17 cellular contexts compared by ENCODE assay signal in genomic region chr21:45887788-45888187, GRCh38.
A peak's percentile ranks its signal among the peaks of the same experiment; 100 is the strongest.
DNase-seq lines count a peak whose midpoint lies in the region; ATAC-seq and TF ChIP-seq lines count a peak whose summit lies in the region.
"Had no signal": no experiment of that assay in that cellular context is flagged by ENCODE, and none has a peak within 500 bp of the region (broad histone marks: within the 10 kb centered on the region; RNA-seq: fewer than 3 reads in every experiment).

No MANE protein-coding gene starts in this region.

- peaks cover 27% of the 10 kb centered on the region for H3K27me3 Mint-ChIP-seq in activated CD4-positive, alpha-beta T cell treated with anti-CD3 and anti-CD28 coated beads, Interleukin-2, amount 10 ng/mL, durations not matched to agents 7 days and 5 days

- H3K27me3 ChIP-seq in aorta (ENCODE audit: control insufficient read depth in 1 of 2, insufficient read depth in 2 of 2, low read length in 1 of 2), result no peaks in the 10 kb centered on the region
- H3K27me3 ChIP-seq in PC-3 (ENCODE audit: low read length), result peaks cover 5% of the 10 kb centered on the region; the same call in 1 of the 2 replicates
- H3K27me3 ChIP-seq: adrenal gland had no signal

- no peak overlapping the region for H3K27ac Mint-ChIP-seq in activated CD4-positive, alpha-beta T cell treated with anti-CD3 and anti-CD28 coated beads, Interleukin-2, amount 10 ng/mL, durations not matched to agents 7 days and 5 days

- no peak overlapping the region for H2AFZ ChIP-seq in PC-3 (ENCODE audit: low read length)
- H2AFZ ChIP-seq: parathyroid adenoma had no signal

- peaks cover 80% of the 10 kb centered on the region for H3K4me1 Mint-ChIP-seq in activated CD4-positive, alpha-beta T cell treated with anti-CD3 and anti-CD28 coated beads, Interleukin-2, amount 10 ng/mL, durations not matched to agents 7 days and 5 days

- peaks cover 10% of the 10 kb centered on the region for H3K36me3 Mint-ChIP-seq in activated CD4-positive, alpha-beta T cell treated with anti-CD3 and anti-CD28 coated beads, Interleukin-2, amount 10 ng/mL, durations not matched to agents 7 days and 5 days (ENCODE audit: low read depth)

- H3K36me3 ChIP-seq in aorta (ENCODE audit: control insufficient read depth in 1 of 2, insufficient read depth in 2 of 2, low read length in 1 of 2), result no peaks in the 10 kb centered on the region
- no peaks in the 10 kb centered on the region for H3K36me3 ChIP-seq in PC-3 (ENCODE audit: low read depth, low read length)
- H3K36me3 ChIP-seq: adrenal gland had no signal

- H3K9me3 ChIP-seq in aorta (ENCODE audit: control insufficient read depth, low read length) (no peaks in the 10 kb centered on the region), PC-3 (ENCODE audit: low read length) (no peaks in the 10 kb centered on the region)
- H3K9me3 ChIP-seq: adrenal gland had no signal

- intact Hi-C loops in Right ventricle myocardium inferior (cut with DNase I) (no loop called here), cardiac septum (cut with DNase I) (no loop called here), left cardiac atrium (cut with DNase I) (loop anchor here in 1 of 2 donors (5.0 kb wide), 1 partner anchor 35 kb away; no protein-coding TSS in a partner anchor), aorta (cut with DNase I) (no loop called here), PC-3 (cut with micrococcal nuclease) (no loop called here)

- no peaks in the 10 kb centered on the region for H3K79me2 ChIP-seq in PC-3 (ENCODE audit: low read length)
- H3K79me2 ChIP-seq: parathyroid adenoma had no signal

- peak; percentile 79 for ATAC-seq in Right ventricle myocardium inferior
- ATAC-seq in left cardiac atrium, result peak; percentile 62 to 76
- ATAC-seq in aorta (ENCODE audit: low FRiP score), result no peak
- no peak for ATAC-seq in PC-3
- ATAC-seq: effector memory CD8-positive, alpha-beta T cell had no signal

- CTCF ChIA-PET in activated CD4-positive, alpha-beta T cell treated with anti-CD3 and anti-CD28 coated beads, Interleukin-2, amount 10 ng/mL, durations not matched to agents 7 days and 5 days (lab: Charles Lee), result interaction anchor here (1.1 to 1.5 kb wide), 2 partner anchors 14 to 410 kb away, joined by 3 read pairs; no protein-coding TSS in a partner anchor
- CTCF ChIA-PET in PC-3 (lab: Charles Lee), result no interaction called here

- POLR2A ChIA-PET in activated CD4-positive, alpha-beta T cell treated with anti-CD3 and anti-CD28 coated beads, Interleukin-2, amount 10 ng/mL, durations not matched to agents 7 days and 5 days (lab: Charles Lee), result no interaction called here
- POLR2A ChIA-PET in PC-3 (lab: Charles Lee; ENCODE audit: unreplicated experiment), result no interaction called here

- H3K9me2 ChIP-seq in PC-3 (replicated peaks; ENCODE audit: low read length), result no peaks in the 10 kb centered on the region

- H3K4me3 Mint-ChIP-seq in activated CD4-positive, alpha-beta T cell treated with anti-CD3 and anti-CD28 coated beads, Interleukin-2, amount 10 ng/mL, durations not matched to agents 7 days and 5 days, result no peak overlapping the region

- no peak overlapping the region for H3K9ac ChIP-seq in PC-3 (ENCODE audit: low read length)
- H3K9ac ChIP-seq: parathyroid adenoma had no signal

- TF ChIP-seq CTCF in PC-3 (conservative IDR thresholded peaks at IDR 0.05; ENCODE audit: low read depth, low read length), result no peak

- peaks cover 3% of the 10 kb centered on the region for H3K9me3 Mint-ChIP-seq in activated CD4-positive, alpha-beta T cell treated with anti-CD3 and anti-CD28 coated beads, Interleukin-2, amount 10 ng/mL, durations not matched to agents 7 days and 5 days
- H3K9me3 Mint-ChIP-seq: activated T-cell treated with anti-CD3 and anti-CD28 coated beads, Interleukin-2, amount 50 U/mL, for 4 hours had no signal

- H3F3A ChIP-seq in PC-3 (ENCODE audit: low read length, unreplicated experiment), result no peaks in the 10 kb centered on the region

- H3K4me2 ChIP-seq in PC-3 (ENCODE audit: low read length), result no peak overlapping the region

- H3K4me1 ChIP-seq in aorta (ENCODE audit: control insufficient read depth in 1 of 2, insufficient read depth in 2 of 2, low read length in 2 of 2), result no peaks in the 10 kb centered on the region
- no peaks in the 10 kb centered on the region for H3K4me1 ChIP-seq in PC-3 (ENCODE audit: insufficient read depth, low read length)
- H3K4me1 ChIP-seq: parathyroid adenoma had no signal

- H3K27ac ChIP-seq in aorta (ENCODE audit: low read depth in 1 of 2, low read length in 2 of 2) (no peak overlapping the region), PC-3 (ENCODE audit: low read length) (no peak overlapping the region)
- H3K27ac ChIP-seq: parathyroid adenoma had no signal

- no TSS peak for BruUV-seq in PC-3 (replicated peaks; lab: Mats Ljungman, UMichigan)

- H3K4me3 ChIP-seq in aorta (ENCODE audit: low read length in 2 of 2) (no peak overlapping the region), PC-3 (ENCODE audit: low read length) (no peak overlapping the region)
- H3K4me3 ChIP-seq: adrenal gland had no signal

- DNase-seq in Right ventricle myocardium inferior (ENCODE audit: missing footprints) (no peak), cardiac septum (ENCODE audit: low spot score) (no peak), NCI-H69 (lab: John Stamatoyannopoulos, UW) (peak; percentile 76), left cardiac atrium (peak; percentile 77), aorta (peak; percentile 46 to 61), PC-3 (no peak), Ammon's horn (ENCODE audit: low spot score) (no peak)
- no peak for DNase-seq in activated CD4-positive, alpha-beta T cell treated with anti-CD3 and anti-CD28 coated beads, Interleukin-2, amount 10 ng/mL, durations not matched to agents 7 days and 5 days
- DNase-seq: activated T-cell treated with anti-CD3 and anti-CD28 coated beads, Interleukin-2, amount 50 U/mL, for 4 hours; DMS79; effector memory CD8-positive, alpha-beta T cell; KBM-7; NK-92 treated with Interleukin-12 subunit alpha and Interleukin-12 subunit beta, amount 100 ng/mL, for 24 hours; SIG-M5; T-helper 9 cell had no signal

- H4K20me1 ChIP-seq in PC-3 (ENCODE audit: low read length), result no peaks in the 10 kb centered on the region

- WGBS in aorta, 2 donors, result 75 to 79% methylated on average over 16 of the region's 16 CpGs

Comparison
In these comparisons a context has a peak if more than half of its experiments do, and no peak if none do; other contexts are left out.
1. DNase-seq: peak in NCI-H69 (single experiment), left cardiac atrium (single experiment) and aorta (2 of 2); none in Right ventricle myocardium inferior (single experiment), cardiac septum (single experiment), activated CD4-positive, alpha-beta T cell treated with anti-CD3 and anti-CD28 coated beads, Interleukin-2, amount 10 ng/mL, durations not matched to agents 7 days and 5 days (single experiment), PC-3 (single experiment) and Ammon's horn (single experiment).
2. ATAC-seq: peak in Right ventricle myocardium inferior (single experiment) and left cardiac atrium (2 of 2); none in aorta (single experiment) and PC-3 (single experiment).